Comparison of ENCODE assay signal across 8 cellular contexts in the genomic region with DNA sequence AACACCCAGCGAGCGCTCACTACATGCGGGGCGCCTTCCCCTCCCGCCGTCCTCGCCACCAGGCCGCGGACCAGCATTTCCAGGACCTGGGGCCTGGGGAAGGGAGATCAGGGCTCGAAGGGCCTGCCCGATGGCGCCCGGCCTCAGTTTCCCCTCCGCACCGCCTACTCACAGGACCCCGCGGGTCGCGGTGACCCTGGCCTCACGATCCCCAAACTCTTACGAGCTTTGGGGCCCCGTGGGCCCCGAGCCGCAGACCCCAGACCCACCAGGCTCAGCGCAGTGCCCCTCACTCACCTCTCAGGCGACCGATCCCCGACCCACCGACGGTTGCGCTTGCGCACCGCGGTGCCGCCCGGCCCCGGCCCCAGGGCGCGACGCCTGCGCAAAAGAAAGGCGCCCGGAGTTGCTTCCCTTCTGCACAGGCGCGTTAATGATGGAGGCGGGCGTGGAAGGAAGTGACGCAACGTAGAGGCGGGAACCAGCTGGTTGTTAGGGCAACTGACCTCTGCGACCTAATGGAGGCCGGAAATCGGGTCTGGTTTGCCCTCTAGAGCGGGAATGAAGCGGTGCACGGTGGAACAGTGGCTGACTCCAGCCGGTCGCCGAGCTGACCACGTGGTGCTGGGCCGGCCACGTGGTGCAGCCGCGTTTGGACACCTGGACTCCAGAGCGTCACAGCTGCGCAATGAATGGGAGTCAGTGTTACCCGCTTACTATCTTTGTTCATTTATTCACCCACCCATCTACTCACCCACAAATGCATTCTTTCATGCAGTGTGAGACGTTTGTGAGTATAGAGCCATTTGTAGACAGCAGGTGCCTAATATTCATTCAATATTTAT. TPM values are rescaled to one million over a fixed set of nuclear protein-coding genes. Genes with fewer than 3 reads are reported as not detected.
DNase-seq lines count a peak whose midpoint lies in the region; ATAC-seq and TF ChIP-seq lines count a peak whose summit lies in the region.

A gene with protein sequence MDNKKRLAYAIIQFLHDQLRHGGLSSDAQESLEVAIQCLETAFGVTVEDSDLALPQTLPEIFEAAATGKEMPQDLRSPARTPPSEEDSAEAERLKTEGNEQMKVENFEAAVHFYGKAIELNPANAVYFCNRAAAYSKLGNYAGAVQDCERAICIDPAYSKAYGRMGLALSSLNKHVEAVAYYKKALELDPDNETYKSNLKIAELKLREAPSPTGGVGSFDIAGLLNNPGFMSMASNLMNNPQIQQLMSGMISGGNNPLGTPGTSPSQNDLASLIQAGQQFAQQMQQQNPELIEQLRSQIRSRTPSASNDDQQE (minus strand): TSS at position 338 of the 845 bp plus-strand sequence. CDS start 14,205 bp downstream, outside the sequence.

- H3K27me3 Mint-ChIP-seq in activated CD4-positive, alpha-beta T cell treated with anti-CD3 and anti-CD28 coated beads, Interleukin-2, amount 10 ng/mL, durations not matched to agents 7 days and 5 days = no peaks in the 10 kb centered on the region

- peak within 1 kb of the TSS; percentile 97 for H3K27ac ChIP-seq in C4-2B

- no peaks in the 10 kb centered on the region for H3K9me3 Mint-ChIP-seq in activated CD4-positive, alpha-beta T cell treated with anti-CD3 and anti-CD28 coated beads, Interleukin-2, amount 10 ng/mL, durations not matched to agents 7 days and 5 days

- DNase-seq in NCI-H69 (lab: John Stamatoyannopoulos, UW) (peak; percentile 100), cortex of kidney (lab: John Stamatoyannopoulos, UW) (peak; percentile 56), left colon (peak; percentile 98 to 99)
- peak; percentile 98 for DNase-seq in activated CD4-positive, alpha-beta T cell treated with anti-CD3 and anti-CD28 coated beads, Interleukin-2, amount 10 ng/mL, durations not matched to agents 7 days and 5 days
- peak; percentile 98 for DNase-seq in stimulated activated CD4-positive, alpha-beta T cell treated with anti-CD3 and anti-CD28 coated beads, Interleukin-1b, Interleukin-23, amount 100 ng/mL, for 48 hours

- ATAC-seq in GM19328 (IDR thresholded peaks at IDR 0.05; ENCODE audit: unreplicated experiment) (peak; percentile 62), HG03520 (IDR thresholded peaks at IDR 0.05; ENCODE audit: unreplicated experiment) (peak; percentile 71), left colon (peak; percentile 81)

- CTCF ChIA-PET in activated CD4-positive, alpha-beta T cell treated with anti-CD3 and anti-CD28 coated beads, Interleukin-2, amount 10 ng/mL, durations not matched to agents 7 days and 5 days (lab: Charles Lee) = interaction anchor here (1.0 to 1.6 kb wide), 5 partner anchors 9 to 569 kb away, joined by 3 to 6 read pairs (median 3); no protein-coding TSS in a partner anchor

- peak within 1 kb of the TSS; percentile 96 for H3K27ac Mint-ChIP-seq in activated CD4-positive, alpha-beta T cell treated with anti-CD3 and anti-CD28 coated beads, Interleukin-2, amount 10 ng/mL, durations not matched to agents 7 days and 5 days

- peak within 1 kb of the TSS; percentile 93 for H3K4me3 Mint-ChIP-seq in activated CD4-positive, alpha-beta T cell treated with anti-CD3 and anti-CD28 coated beads, Interleukin-2, amount 10 ng/mL, durations not matched to agents 7 days and 5 days

- POLR2A ChIA-PET in activated CD4-positive, alpha-beta T cell treated with anti-CD3 and anti-CD28 coated beads, Interleukin-2, amount 10 ng/mL, durations not matched to agents 7 days and 5 days (lab: Charles Lee) = interaction anchor here (0.7 kb wide), 1 partner anchor 1029 kb away, joined by 3 read pairs; no protein-coding TSS in a partner anchor

- intact Hi-C loops in left colon (cut with DNase I, micrococcal nuclease) = no loop called here

- peaks cover 5% of the 10 kb centered on the region for H3K36me3 Mint-ChIP-seq in activated CD4-positive, alpha-beta T cell treated with anti-CD3 and anti-CD28 coated beads, Interleukin-2, amount 10 ng/mL, durations not matched to agents 7 days and 5 days (ENCODE audit: low read depth)

- peaks cover 62% of the 10 kb centered on the region for H3K4me1 Mint-ChIP-seq in activated CD4-positive, alpha-beta T cell treated with anti-CD3 and anti-CD28 coated beads, Interleukin-2, amount 10 ng/mL, durations not matched to agents 7 days and 5 days

- no peak for TF ChIP-seq CTCF in C4-2B (conservative IDR thresholded peaks at IDR 0.05)

RNA-seq across cellular contexts. Expression of the gene that starts here (rescaled TPM):
- 10 to 100 TPM; 46.6 to 46.9 TPM for total RNA-seq in activated CD4-positive, alpha-beta T cell treated with anti-CD3 and anti-CD28 coated beads, Interleukin-2, amount 10 ng/mL, durations not matched to agents 7 days and 5 days
- total RNA-seq in left colon = 10 to 100 TPM; 39.6 to 52.3 TPM

Comparison
In these comparisons a context has a peak if more than half of its experiments do, and no peak if none do; other contexts are left out.
1. Peak in every context shown above with its lines: DNase-seq, ATAC-seq and H3K27ac ChIP-seq.